30 cellular contexts compared by ENCODE assay signal in genomic region chr6:5128351-5128750, GRCh38. TPM values are rescaled to one million over a fixed set of nuclear protein-coding genes. Genes with fewer than 3 reads are reported as not detected.
"Had no signal": no experiment of that assay in that cellular context is flagged by ENCODE, and none has a peak within 500 bp of the region (broad histone marks: within the 10 kb centered on the region; RNA-seq: fewer than 3 reads in every experiment).

No MANE protein-coding gene starts in this region.

- H3K27me3 ChIP-seq: breast epithelium, heart left ventricle, right atrium auricular region, thyroid gland, upper lobe of left lung, vagina had no signal

- H3K27ac Mint-ChIP-seq: activated CD8-positive, alpha-beta memory T cell treated with anti-CD3 and anti-CD28 coated beads, Interleukin-2, amount 10 ng/mL, durations not matched to agents 7 days and 5 days; activated CD8-positive, alpha-beta T cell treated with anti-CD3 and anti-CD28 coated beads, Interleukin-2, amount 10 ng/mL, durations not matched to agents 7 days and 5 days; activated naive CD4-positive, alpha-beta T cell treated with anti-CD3 and anti-CD28 coated beads, Interleukin-2, amount 50 U/mL, for 24 hours; activated naive CD8-positive, alpha-beta T cell treated with anti-CD3 and anti-CD28 coated beads, Interleukin-2, amount 50 U/mL, for 24 hours; activated T-helper 2 cell treated with anti-CD3 and anti-CD28 coated beads, Interferon-gamma antibody, Interleukin-2, Interleukin-4, amounts not matched to agents 10 μg/mL and 5 μg/mL and 100 μg/mL, durations not matched to agents 14 hours and 24 hours and 36 hours; immature natural killer cell; naive thymus-derived CD8-positive, alpha-beta T cell; stimulated activated naive CD8-positive, alpha-beta T cell treated with anti-CD3 and anti-CD28 coated beads, Interleukin-15, amount 100 ng/mL, for 72 hours; T-helper 2 cell treated with Interferon-gamma antibody and Interleukin-4, amounts not matched to agents 5 μg/mL and 100 μg/mL, for 36 hours had no signal

- H3K4me3 Mint-ChIP-seq: activated CD8-positive, alpha-beta memory T cell treated with anti-CD3 and anti-CD28 coated beads, Interleukin-2, amount 10 ng/mL, durations not matched to agents 7 days and 5 days; activated CD8-positive, alpha-beta T cell treated with anti-CD3 and anti-CD28 coated beads, Interleukin-2, amount 10 ng/mL, durations not matched to agents 7 days and 5 days; activated naive CD4-positive, alpha-beta T cell treated with anti-CD3 and anti-CD28 coated beads, Interleukin-2, amount 50 U/mL, for 24 hours; activated naive CD8-positive, alpha-beta T cell treated with anti-CD3 and anti-CD28 coated beads, Interleukin-2, amount 50 U/mL, for 24 hours; immature natural killer cell; naive thymus-derived CD8-positive, alpha-beta T cell; neural crest cell; stimulated activated memory B cell treated with anti-CD40 and anti-IgM and Interleukin-4, amounts not matched to agents 10 μg/mL and 1 μg/mL and 100 μg/mL, for 72 hours; stimulated activated naive CD8-positive, alpha-beta T cell treated with anti-CD3 and anti-CD28 coated beads, Interleukin-15, amount 100 ng/mL, for 72 hours; T-helper 2 cell treated with Interferon-gamma antibody and Interleukin-4, amounts not matched to agents 5 μg/mL and 100 μg/mL, for 36 hours had no signal

- H3K4me3 ChIP-seq: breast epithelium, heart left ventricle, right atrium auricular region, smooth muscle cell, thyroid gland, upper lobe of left lung, vagina had no signal

- H3K4me1 ChIP-seq: breast epithelium, vagina had no signal

- H3K27me3 Mint-ChIP-seq: activated CD8-positive, alpha-beta memory T cell treated with anti-CD3 and anti-CD28 coated beads, Interleukin-2, amount 10 ng/mL, durations not matched to agents 7 days and 5 days; activated naive CD4-positive, alpha-beta T cell treated with anti-CD3 and anti-CD28 coated beads, Interleukin-2, amount 50 U/mL, for 24 hours; activated naive CD8-positive, alpha-beta T cell treated with anti-CD3 and anti-CD28 coated beads, Interleukin-2, amount 50 U/mL, for 24 hours; naive thymus-derived CD8-positive, alpha-beta T cell; stimulated activated memory B cell treated with anti-CD40 and anti-IgM and Interleukin-4, amounts not matched to agents 10 μg/mL and 1 μg/mL and 100 μg/mL, for 72 hours; stimulated activated naive CD8-positive, alpha-beta T cell treated with anti-CD3 and anti-CD28 coated beads, Interleukin-15, amount 100 ng/mL, for 72 hours had no signal

- H3K4me1 Mint-ChIP-seq: activated CD8-positive, alpha-beta memory T cell treated with anti-CD3 and anti-CD28 coated beads, Interleukin-2, amount 10 ng/mL, durations not matched to agents 7 days and 5 days; immature natural killer cell; stimulated activated naive CD8-positive, alpha-beta T cell treated with anti-CD3 and anti-CD28 coated beads, Interleukin-15, amount 100 ng/mL, for 72 hours had no signal

- ATAC-seq: activated CD8-positive, alpha-beta memory T cell treated with anti-CD3 and anti-CD28 coated beads, Interleukin-2, amount 10 ng/mL, durations not matched to agents 7 days and 5 days; activated CD8-positive, alpha-beta T cell treated with anti-CD3 and anti-CD28 coated beads, Interleukin-2, amount 10 ng/mL, durations not matched to agents 7 days and 5 days; activated naive CD8-positive, alpha-beta T cell treated with anti-CD3 and anti-CD28 coated beads, Interleukin-2, amount 50 U/mL, for 24 hours; esophagus mucosa; heart left ventricle; left colon; naive thymus-derived CD8-positive, alpha-beta T cell; stimulated activated memory B cell treated with anti-CD40 and anti-IgM and Interleukin-4, amounts not matched to agents 10 μg/mL and 1 μg/mL and 100 μg/mL, for 72 hours; stimulated activated naive CD8-positive, alpha-beta T cell treated with anti-CD3 and anti-CD28 coated beads, Interleukin-15, amount 100 ng/mL, for 72 hours had no signal

- H3K4me2 ChIP-seq: smooth muscle cell had no signal

- H3K27ac ChIP-seq: breast epithelium, heart left ventricle, right atrium auricular region, thyroid gland, upper lobe of left lung, vagina had no signal

- H3K36me3 Mint-ChIP-seq: immature natural killer cell had no signal

- DNase-seq: activated CD8-positive, alpha-beta memory T cell treated with anti-CD3 and anti-CD28 coated beads, Interleukin-2, amount 10 ng/mL, durations not matched to agents 7 days and 5 days; activated CD8-positive, alpha-beta T cell treated with anti-CD3 and anti-CD28 coated beads, Interleukin-2, amount 10 ng/mL, durations not matched to agents 7 days and 5 days; activated naive CD8-positive, alpha-beta T cell treated with anti-CD3 and anti-CD28 coated beads, Interleukin-2, amount 50 U/mL, for 24 hours; activated T-cell treated with anti-CD3 and anti-CD28 coated beads, Interleukin-2, amount 50 U/mL, for 48 hours; central memory CD4-positive, alpha-beta T cell; foreskin fibroblast; heart left ventricle; hypothalamus; immature natural killer cell; kidney; left colon; mammary epithelial cell; midbrain; naive thymus-derived CD8-positive, alpha-beta T cell; stimulated activated CD4-positive, alpha-beta T cell treated with anti-CD3 and anti-CD28 coated beads, Interleukin-1b, Interleukin-23, amount 100 ng/mL, for 48 hours; stimulated activated CD4-positive, alpha-beta T cell treated with anti-CD3 and anti-CD28 coated beads, Interleukin-4, amount 100 ng/mL, for 4 hours; stimulated activated CD8-positive, alpha-beta memory T cell treated with anti-CD3 and anti-CD28 coated beads, Interleukin-4, amount 100 ng/mL, for 48 hours; stimulated activated naive CD8-positive, alpha-beta T cell treated with anti-CD3 and anti-CD28 coated beads, Interleukin-15, amount 100 ng/mL, for 72 hours; thyroid gland; upper lobe of left lung had no signal

- H3K36me3 ChIP-seq: breast epithelium, heart left ventricle, right atrium auricular region, thyroid gland, upper lobe of left lung, vagina had no signal

- H3K9me3 ChIP-seq: breast epithelium, heart left ventricle, right atrium auricular region, thyroid gland, upper lobe of left lung, vagina had no signal

- H3K9me3 Mint-ChIP-seq: activated naive CD4-positive, alpha-beta T cell treated with anti-CD3 and anti-CD28 coated beads, Interleukin-2, amount 50 U/mL, for 24 hours; activated naive CD8-positive, alpha-beta T cell treated with anti-CD3 and anti-CD28 coated beads, Interleukin-2, amount 50 U/mL, for 24 hours; activated T-helper 2 cell treated with anti-CD3 and anti-CD28 coated beads, Interferon-gamma antibody, Interleukin-2, Interleukin-4, amounts not matched to agents 10 μg/mL and 5 μg/mL and 100 μg/mL, durations not matched to agents 14 hours and 24 hours and 36 hours; immature natural killer cell; naive thymus-derived CD8-positive, alpha-beta T cell; neural crest cell; stimulated activated memory B cell treated with anti-CD40 and anti-IgM and Interleukin-4, amounts not matched to agents 10 μg/mL and 1 μg/mL and 100 μg/mL, for 72 hours; stimulated activated naive CD8-positive, alpha-beta T cell treated with anti-CD3 and anti-CD28 coated beads, Interleukin-15, amount 100 ng/mL, for 72 hours; T-helper 2 cell treated with Interferon-gamma antibody and Interleukin-4, amounts not matched to agents 5 μg/mL and 100 μg/mL, for 36 hours had no signal

RNA-seq across cellular contexts. Expression of gene PPP1R3G, which starts 43.2 kb away (rescaled TPM):
- total RNA-seq: activated CD8-positive, alpha-beta memory T cell treated with anti-CD3 and anti-CD28 coated beads, Interleukin-2, amount 10 ng/mL, durations not matched to agents 7 days and 5 days had no signal
- polyA plus RNA-seq: immature natural killer cell; naive thymus-derived CD8-positive, alpha-beta T cell had no signal
